1 cellular context compared by ENCODE assay signal in the genomic region with DNA sequence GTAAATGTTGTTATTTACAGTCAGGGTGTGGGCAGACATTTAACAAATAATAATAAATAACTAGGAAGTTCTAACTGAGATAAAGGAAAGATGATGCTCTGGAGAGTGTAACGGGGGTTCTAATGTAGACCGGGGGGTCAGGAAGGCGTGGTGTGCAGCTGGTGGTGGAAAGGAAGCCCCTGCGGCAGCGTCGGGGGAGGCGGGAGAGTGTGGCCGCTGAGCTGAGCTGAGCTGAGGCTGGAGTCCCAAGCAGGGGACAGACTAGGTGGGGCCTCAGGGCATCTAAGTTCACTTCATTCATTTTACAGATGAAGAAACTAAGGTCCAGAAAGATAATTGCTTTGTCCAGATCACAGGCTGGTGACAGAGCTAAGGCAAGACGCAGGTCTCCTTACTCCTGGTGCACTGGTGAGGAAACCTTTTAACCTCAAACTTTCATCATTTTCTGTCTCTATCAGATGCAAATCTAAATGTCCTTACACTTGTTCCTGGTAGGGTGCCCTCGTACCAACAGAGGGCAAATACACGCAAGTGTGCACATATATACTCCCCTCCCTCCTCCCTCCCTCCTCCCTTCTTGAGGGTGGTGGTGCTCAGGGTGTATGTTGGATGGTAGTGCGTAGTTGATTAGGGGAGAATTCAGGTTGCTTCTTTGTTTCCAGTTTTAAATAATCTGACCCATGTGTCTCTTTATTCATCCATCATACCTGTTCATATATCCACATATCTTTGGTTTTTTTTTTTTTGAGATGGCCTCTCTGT.
A peak's percentile ranks its signal among the peaks of the same experiment; 100 is the strongest.
TF ChIP-seq lines count a peak whose summit lies in the region.

No MANE protein-coding gene starts in this region.

TF ChIP-seq in K562, 482 proteins besides CTCF, POLR2A, EP300 and RAD21:
- TF ChIP-seq ZNF263 (CRISPR knock-in tag; IDR thresholded peaks at IDR 0.05; ENCODE audit: borderline replicate concordance) (peak; percentile 75), ZNF780A (CRISPR knock-in tag; IDR thresholded peaks at IDR 0.05) (no peak)
